In genomic region chr3:196889844-196890243, GRCh38 we compare ENCODE assay signal across 1 cellular context.
TF ChIP-seq lines count a peak whose summit lies in the region.

No MANE protein-coding gene starts in this region.

TF ChIP-seq in GM12878, 131 proteins besides CTCF, POLR2A, EP300 and RAD21:
- TF ChIP-seq MTA3 (IDR thresholded peaks at IDR 0.05; ENCODE audit: borderline replicate concordance, low read length) (no peak), RB1 (IDR thresholded peaks at IDR 0.05; ENCODE audit: borderline replicate concordance) (no peak), TCF3 (IDR thresholded peaks at IDR 0.05; ENCODE audit: borderline replicate concordance, insufficient read depth, low read depth, low read length) (no peak), NR2F1 (conservative IDR thresholded peaks at IDR 0.05) (no peak), POLR2AphosphoS2 (IDR thresholded peaks at IDR 0.05; ENCODE audit: low read depth, low read length) (no peak), SREBF2 (IDR thresholded peaks at IDR 0.05; ENCODE audit: low read length) (no peak), HCFC1 (IDR thresholded peaks at IDR 0.05; ENCODE audit: low read length) (no peak), SUZ12 (IDR thresholded peaks at IDR 0.05; ENCODE audit: unreplicated experiment) (no peak), NRF1 (conservative IDR thresholded peaks at IDR 0.05; ENCODE audit: low read depth, low read length) (no peak), SRF (IDR thresholded peaks at IDR 0.05; ENCODE audit: low read depth in 2 of 2, low read length in 2 of 2) (no peak), NR2C2 (IDR thresholded peaks at IDR 0.05; ENCODE audit: borderline replicate concordance, control insufficient read depth, insufficient read length, low read depth) (no peak), MYB (IDR thresholded peaks at IDR 0.05; ENCODE audit: borderline replicate concordance, low read depth, low read length) (no peak)
